Comparison of ENCODE assay signal across 23 cellular contexts in the genomic region with DNA sequence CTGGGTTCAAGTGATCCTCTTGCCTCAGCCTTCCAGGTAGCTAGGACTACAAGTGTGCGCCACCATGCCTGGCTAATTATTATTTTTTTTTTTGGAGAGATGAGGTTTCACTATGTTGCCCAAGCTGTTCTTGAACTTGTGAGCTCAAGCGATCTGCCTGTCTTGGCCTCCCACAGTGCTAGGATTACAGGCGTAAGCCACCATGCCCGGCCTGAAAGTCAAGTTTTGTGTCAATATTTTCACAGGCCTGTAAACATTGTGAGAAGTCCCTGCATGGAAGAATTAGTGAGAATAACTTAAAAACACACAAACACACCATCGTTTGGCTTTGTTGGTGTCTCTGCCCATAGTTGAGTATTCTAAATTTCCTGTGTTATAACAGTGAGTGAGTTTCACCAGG.
"Had no signal": no experiment of that assay in that cellular context is flagged by ENCODE, and none has a peak within 500 bp of the region (broad histone marks: within the 10 kb centered on the region; RNA-seq: fewer than 3 reads in every experiment).

No MANE protein-coding gene starts in this region.

- H3K27ac ChIP-seq: epithelial cell of prostate, ovary, psoas muscle, right atrium auricular region had no signal

- H3K36me3 ChIP-seq: ovary had no signal

- H3K9me3 ChIP-seq: gastrocnemius medialis, left lung, ovary, psoas muscle, right atrium auricular region, tibial nerve had no signal

- H3K27me3 ChIP-seq: gastrocnemius medialis, left lung, ovary, right atrium auricular region, tibial nerve had no signal

- H3K4me3 ChIP-seq: gastrocnemius medialis, left lung, ovary, psoas muscle, right atrium auricular region, smooth muscle cell, tibial nerve had no signal

- ATAC-seq: natural killer cell treated with Interleukin-12 subunit alpha and Interleukin-12 subunit beta and Interleukin-15 and Interleukin-18, amount 100 ng/mL, for 72 hours; T-helper 17 cell had no signal

- H3K4me2 ChIP-seq: smooth muscle cell had no signal

- H3K4me1 ChIP-seq: gastrocnemius medialis, psoas muscle, right atrium auricular region, tibial nerve had no signal

- DNase-seq: activated CD4-positive, alpha-beta memory T cell treated with anti-CD3 and anti-CD28 coated beads for 36 hours; activated CD4-positive, alpha-beta T cell treated with anti-CD3 and anti-CD28 coated beads, Interleukin-2, amount 10 ng/mL, durations not matched to agents 24 days and 14 days; activated CD4-positive, CD25-positive, alpha-beta regulatory T cell treated with anti-CD3 and anti-CD28 coated beads, Interleukin-2, amount 50 U/mL, for 72 hours; activated CD8-positive, alpha-beta memory T cell treated with anti-CD3 and anti-CD28 coated beads, Interleukin-2, amount 50 U/mL, for 48 hours; activated gamma-delta T cell treated with Interleukin-2 at 50 U/mL for 16 hours; activated naive CD4-positive, alpha-beta T cell treated with anti-CD3 and anti-CD28 coated beads, Interleukin-2, amount 50 U/mL, for 16 hours; activated T-cell treated with anti-CD3 and anti-CD28 coated beads, Interleukin-2, amount 50 U/mL, for 24 hours; dermis blood vessel endothelial cell; effector CD4-positive, alpha-beta T cell; gastrocnemius medialis; glutamatergic neuron; ovary; stimulated activated CD4-positive, alpha-beta T cell treated with anti-CD3 and anti-CD28 coated beads, Interleukin-1b, Interleukin-23, amount 100 ng/mL, for 48 hours; stimulated activated naive CD4-positive, alpha-beta T cell treated with Interleukin-2 at 50 U/mL for 16 hours; T-helper 17 cell; T1000 had no signal
